ENCODE assay signal across 8 cellular contexts in genomic region chr6:5422321-5422915, GRCh38.
A peak's percentile ranks its signal among the peaks of the same experiment; 100 is the strongest.
DNase-seq lines count a peak whose midpoint lies in the region; ATAC-seq and TF ChIP-seq lines count a peak whose summit lies in the region.

No MANE protein-coding gene starts in this region.

- no peaks in the 10 kb centered on the region for H3K36me3 ChIP-seq in Loucy (ENCODE audit: insufficient read depth, low read length)

- no peaks in the 10 kb centered on the region for H3K27me3 ChIP-seq in Loucy (ENCODE audit: insufficient read depth, low read length, poor library complexity, severe bottlenecking)

- TF ChIP-seq CTCF in Loucy (conservative IDR thresholded peaks at IDR 0.05; ENCODE audit: low read length): peak; percentile 71

- DNase-seq in NCI-H2107 treated with DMSO at 0.1 percent for 48 hours (lab: John Stamatoyannopoulos, UW; ENCODE audit: unreplicated experiment): peak; percentile 57
- DNase-seq in NCI-H2107 (lab: John Stamatoyannopoulos, UW): no peak
- DNase-seq in amniotic stem cell (lab: John Stamatoyannopoulos, UW): peak; percentile 5
- DNase-seq in islet precursor cell: peak; percentile 64
- no peak for DNase-seq in activated T-helper 2 cell treated with anti-CD3 and anti-CD28 coated beads, Interferon-gamma antibody, Interleukin-2, Interleukin-4, amounts not matched to agents 10 μg/mL and 5 μg/mL and 100 μg/mL, durations not matched to agents 14 hours and 24 hours and 36 hours (ENCODE audit: low spot score)
- DNase-seq in NCI-H345 (lab: John Stamatoyannopoulos, UW): no peak

- H3K9ac ChIP-seq in Loucy (ENCODE audit: low read depth, low read length, poor library complexity, severe bottlenecking): no peak overlapping the region

- peaks cover 7% of the 10 kb centered on the region for H3K36me3 Mint-ChIP-seq in activated T-helper 2 cell treated with anti-CD3 and anti-CD28 coated beads, Interferon-gamma antibody, Interleukin-2, Interleukin-4, amounts not matched to agents 10 μg/mL and 5 μg/mL and 100 μg/mL, durations not matched to agents 14 hours and 24 hours and 36 hours (ENCODE audit: low read depth)

- no peak overlapping the region for H3K27ac Mint-ChIP-seq in activated T-helper 2 cell treated with anti-CD3 and anti-CD28 coated beads, Interferon-gamma antibody, Interleukin-2, Interleukin-4, amounts not matched to agents 10 μg/mL and 5 μg/mL and 100 μg/mL, durations not matched to agents 14 hours and 24 hours and 36 hours

- H2AFZ ChIP-seq in Loucy (ENCODE audit: low read length): no peak overlapping the region

- intact Hi-C loops in activated T-helper 2 cell treated with anti-CD3 and anti-CD28 coated beads, Interferon-gamma antibody, Interleukin-2, Interleukin-4, amounts not matched to agents 10 μg/mL and 5 μg/mL and 100 μg/mL, durations not matched to agents 14 hours and 24 hours and 36 hours (cut with micrococcal nuclease): no loop called here

- no peaks in the 10 kb centered on the region for H3K79me2 ChIP-seq in Loucy (ENCODE audit: insufficient read depth, low read length)

- no peak overlapping the region for H3K4me3 Mint-ChIP-seq in activated T-helper 2 cell treated with anti-CD3 and anti-CD28 coated beads, Interferon-gamma antibody, Interleukin-2, Interleukin-4, amounts not matched to agents 10 μg/mL and 5 μg/mL and 100 μg/mL, durations not matched to agents 14 hours and 24 hours and 36 hours (ENCODE audit: low read depth)

- no peaks in the 10 kb centered on the region for H4K20me1 ChIP-seq in Loucy (ENCODE audit: insufficient read depth, low read length, poor library complexity, severe bottlenecking)

- no peak for ATAC-seq in GM19463 (IDR thresholded peaks at IDR 0.05; ENCODE audit: unreplicated experiment)

- no peaks in the 10 kb centered on the region for H3F3A ChIP-seq in Loucy (ENCODE audit: low read depth)

- H3K9me3 ChIP-seq in Loucy (ENCODE audit: insufficient read depth, low read depth, low read length): no peaks in the 10 kb centered on the region

- H3K9me3 Mint-ChIP-seq in activated T-helper 2 cell treated with anti-CD3 and anti-CD28 coated beads, Interferon-gamma antibody, Interleukin-2, Interleukin-4, amounts not matched to agents 10 μg/mL and 5 μg/mL and 100 μg/mL, durations not matched to agents 14 hours and 24 hours and 36 hours: no peaks in the 10 kb centered on the region

- H3K4me1 ChIP-seq in Loucy (ENCODE audit: insufficient read depth, low read length, poor library complexity, severe bottlenecking): no peaks in the 10 kb centered on the region

- H3K27me3 Mint-ChIP-seq in activated T-helper 2 cell treated with anti-CD3 and anti-CD28 coated beads, Interferon-gamma antibody, Interleukin-2, Interleukin-4, amounts not matched to agents 10 μg/mL and 5 μg/mL and 100 μg/mL, durations not matched to agents 14 hours and 24 hours and 36 hours (ENCODE audit: low read depth): no peaks in the 10 kb centered on the region

- no peaks in the 10 kb centered on the region for H3K9me2 ChIP-seq in Loucy (replicated peaks; ENCODE audit: low read depth, low read length)

- no peaks in the 10 kb centered on the region for H3K4me1 Mint-ChIP-seq in activated T-helper 2 cell treated with anti-CD3 and anti-CD28 coated beads, Interferon-gamma antibody, Interleukin-2, Interleukin-4, amounts not matched to agents 10 μg/mL and 5 μg/mL and 100 μg/mL, durations not matched to agents 14 hours and 24 hours and 36 hours (ENCODE audit: low read depth)

- H3K4me2 ChIP-seq in Loucy (ENCODE audit: low read depth, low read length, poor library complexity, severe bottlenecking): no peak overlapping the region

- no peak overlapping the region for H3K4me3 ChIP-seq in Loucy (ENCODE audit: low read length, poor library complexity, severe bottlenecking)

Comparison
In these comparisons a context has a peak if more than half of its experiments do, and no peak if none do; other contexts are left out.
1. DNase-seq: peak in NCI-H2107 treated with DMSO at 0.1 percent for 48 hours (single experiment), amniotic stem cell (single experiment) and islet precursor cell (single experiment); none in NCI-H2107 (single experiment), activated T-helper 2 cell treated with anti-CD3 and anti-CD28 coated beads, Interferon-gamma antibody, Interleukin-2, Interleukin-4, amounts not matched to agents 10 μg/mL and 5 μg/mL and 100 μg/mL, durations not matched to agents 14 hours and 24 hours and 36 hours (single experiment) and NCI-H345 (single experiment).